ENCODE assay signal across 1 cellular context in genomic region chr16:67943256-67943618, GRCh38.
TF ChIP-seq lines count a peak whose summit lies in the region.

No MANE protein-coding gene starts in this region.

TF ChIP-seq in HepG2, 621 proteins besides CTCF, POLR2A, EP300 and RAD21 (continued from another document and continues in another):
- TF ChIP-seq PRDM4 (CRISPR knock-in tag; IDR thresholded peaks at IDR 0.05; ENCODE audit: borderline replicate concordance): no peak
- TF ChIP-seq ZNF597 (CRISPR knock-in tag; IDR thresholded peaks at IDR 0.05): no peak
- TF ChIP-seq ZNF672 (CRISPR knock-in tag; IDR thresholded peaks at IDR 0.05): no peak
- peak; percentile 96 for TF ChIP-seq HNF4G (IDR thresholded peaks at IDR 0.05; ENCODE audit: borderline replicate concordance, low read depth, low read length)
- peak; percentile 93 for TF ChIP-seq HNF4G (CRISPR knock-in tag; IDR thresholded peaks at IDR 0.05; ENCODE audit: borderline replicate concordance, low read depth)
- no peak for TF ChIP-seq ATF7-NPFF (CRISPR knock-in tag; IDR thresholded peaks at IDR 0.05; ENCODE audit: low read depth)
- TF ChIP-seq ATRX (CRISPR knock-in tag; IDR thresholded peaks at IDR 0.05; ENCODE audit: borderline replicate concordance): no peak
- no peak; the same call in 1 of the 2 replicates for TF ChIP-seq HOXA7 (CRISPR knock-in tag; IDR thresholded peaks at IDR 0.05)
- TF ChIP-seq ZBTB4 (CRISPR knock-in tag; IDR thresholded peaks at IDR 0.05; ENCODE audit: borderline replicate concordance): no peak
- peak; percentile 92 for TF ChIP-seq GFI1 (CRISPR knock-in tag; IDR thresholded peaks at IDR 0.05; ENCODE audit: borderline replicate concordance)
- TF ChIP-seq ZNF792 (CRISPR knock-in tag; IDR thresholded peaks at IDR 0.05): no peak
- peak; percentile 60 for TF ChIP-seq SP4 (CRISPR knock-in tag; IDR thresholded peaks at IDR 0.05)
- no peak for TF ChIP-seq MTF1 (CRISPR knock-in tag; IDR thresholded peaks at IDR 0.05)
- TF ChIP-seq ZNF660 (CRISPR knock-in tag; IDR thresholded peaks at IDR 0.05; ENCODE audit: borderline replicate concordance, low read depth): no peak
- TF ChIP-seq PRDM10 (CRISPR knock-in tag; IDR thresholded peaks at IDR 0.05; ENCODE audit: low read depth): no peak
- TF ChIP-seq ZNF615 (CRISPR knock-in tag; IDR thresholded peaks at IDR 0.05; ENCODE audit: borderline replicate concordance): no peak
- TF ChIP-seq ZNF256 (CRISPR knock-in tag; conservative IDR thresholded peaks at IDR 0.05): no peak
- no peak for TF ChIP-seq ATF2 (CRISPR knock-in tag; IDR thresholded peaks at IDR 0.05)
- TF ChIP-seq TRIM24 (CRISPR knock-in tag; IDR thresholded peaks at IDR 0.05): peak; percentile 74
- TF ChIP-seq ZBTB39 (CRISPR knock-in tag; IDR thresholded peaks at IDR 0.05): no peak; the same call in 1 of the 2 replicates
- no peak for TF ChIP-seq KLF13 (CRISPR knock-in tag; IDR thresholded peaks at IDR 0.05)
- no peak for TF ChIP-seq ZNF251 (CRISPR knock-in tag; IDR thresholded peaks at IDR 0.05)
- TF ChIP-seq ZFX (CRISPR knock-in tag; IDR thresholded peaks at IDR 0.05; ENCODE audit: low read depth): peak; percentile 60; the same call in 1 of the 2 replicates
- no peak for TF ChIP-seq ZNF549 (CRISPR knock-in tag; IDR thresholded peaks at IDR 0.05)
- peak; percentile 87 for TF ChIP-seq HDAC1 (CRISPR knock-in tag; IDR thresholded peaks at IDR 0.05)
- TF ChIP-seq ARID3A (IDR thresholded peaks at IDR 0.05; ENCODE audit: low read depth, low read length): no peak
- TF ChIP-seq ZBTB34 (CRISPR knock-in tag; IDR thresholded peaks at IDR 0.05): peak; percentile 59
- no peak for TF ChIP-seq ATF7 (IDR thresholded peaks at IDR 0.05)
- TF ChIP-seq ATF7 (CRISPR knock-in tag; IDR thresholded peaks at IDR 0.05): no peak
- peak; percentile 95 for TF ChIP-seq ESRRA (CRISPR knock-in tag; IDR thresholded peaks at IDR 0.05; ENCODE audit: low read depth)
- peak; percentile 81; the same call in 1 of the 2 replicates for TF ChIP-seq ZNF34 (CRISPR knock-in tag; IDR thresholded peaks at IDR 0.05; ENCODE audit: borderline replicate concordance)
- no peak for TF ChIP-seq GATAD1 (CRISPR knock-in tag; IDR thresholded peaks at IDR 0.05)
- TF ChIP-seq AHDC1 (CRISPR knock-in tag; IDR thresholded peaks at IDR 0.05; ENCODE audit: borderline replicate concordance): peak; percentile 42; the same call in 1 of the 2 replicates
- TF ChIP-seq ZNF644 (CRISPR knock-in tag; IDR thresholded peaks at IDR 0.05; ENCODE audit: low read depth): no peak
- TF ChIP-seq ARNTL (CRISPR knock-in tag; IDR thresholded peaks at IDR 0.05): peak; percentile 66; the same call in 1 of the 2 replicates
